In the genomic region with DNA sequence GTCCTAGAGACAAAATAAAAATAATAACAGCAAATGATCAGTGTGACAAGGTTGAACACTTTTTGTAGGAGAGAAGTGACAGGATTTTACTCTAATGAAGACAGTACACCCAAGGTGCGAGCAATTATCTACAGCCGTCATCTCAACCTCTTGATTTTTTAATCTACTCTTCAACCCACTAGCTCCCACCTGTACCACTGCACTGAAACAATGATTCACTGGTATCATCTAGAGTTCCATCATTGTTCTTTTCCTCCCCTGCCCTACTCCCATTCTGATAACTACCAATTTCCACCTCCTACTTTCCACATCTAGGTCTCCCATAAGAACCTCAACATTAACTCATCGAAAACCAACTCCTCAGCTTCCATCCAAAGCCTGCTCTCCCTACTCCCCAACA, we compare ENCODE assay signal across 1 cellular context.
TF ChIP-seq lines count a peak whose summit lies in the region.

No MANE protein-coding gene starts in this region.

TF ChIP-seq in HEK293, 187 proteins besides CTCF, POLR2A, EP300 and RAD21 (continued from another document):
- TF ChIP-seq, protein P1, sequence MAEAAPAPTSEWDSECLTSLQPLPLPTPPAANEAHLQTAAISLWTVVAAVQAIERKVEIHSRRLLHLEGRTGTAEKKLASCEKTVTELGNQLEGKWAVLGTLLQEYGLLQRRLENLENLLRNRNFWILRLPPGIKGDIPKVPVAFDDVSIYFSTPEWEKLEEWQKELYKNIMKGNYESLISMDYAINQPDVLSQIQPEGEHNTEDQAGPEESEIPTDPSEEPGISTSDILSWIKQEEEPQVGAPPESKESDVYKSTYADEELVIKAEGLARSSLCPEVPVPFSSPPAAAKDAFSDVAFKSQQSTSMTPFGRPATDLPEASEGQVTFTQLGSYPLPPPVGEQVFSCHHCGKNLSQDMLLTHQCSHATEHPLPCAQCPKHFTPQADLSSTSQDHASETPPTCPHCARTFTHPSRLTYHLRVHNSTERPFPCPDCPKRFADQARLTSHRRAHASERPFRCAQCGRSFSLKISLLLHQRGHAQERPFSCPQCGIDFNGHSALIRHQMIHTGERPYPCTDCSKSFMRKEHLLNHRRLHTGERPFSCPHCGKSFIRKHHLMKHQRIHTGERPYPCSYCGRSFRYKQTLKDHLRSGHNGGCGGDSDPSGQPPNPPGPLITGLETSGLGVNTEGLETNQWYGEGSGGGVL (tag by site-specific recombination; IDR thresholded peaks at IDR 0.05), result no peak
- 0 out of 2 replicates have a peak, but pooled peaks have one; percentile 21 for TF ChIP-seq EGR2 (tag by site-specific recombination; IDR thresholded peaks at IDR 0.05; ENCODE audit: low read depth)
- TF ChIP-seq, protein P2, sequence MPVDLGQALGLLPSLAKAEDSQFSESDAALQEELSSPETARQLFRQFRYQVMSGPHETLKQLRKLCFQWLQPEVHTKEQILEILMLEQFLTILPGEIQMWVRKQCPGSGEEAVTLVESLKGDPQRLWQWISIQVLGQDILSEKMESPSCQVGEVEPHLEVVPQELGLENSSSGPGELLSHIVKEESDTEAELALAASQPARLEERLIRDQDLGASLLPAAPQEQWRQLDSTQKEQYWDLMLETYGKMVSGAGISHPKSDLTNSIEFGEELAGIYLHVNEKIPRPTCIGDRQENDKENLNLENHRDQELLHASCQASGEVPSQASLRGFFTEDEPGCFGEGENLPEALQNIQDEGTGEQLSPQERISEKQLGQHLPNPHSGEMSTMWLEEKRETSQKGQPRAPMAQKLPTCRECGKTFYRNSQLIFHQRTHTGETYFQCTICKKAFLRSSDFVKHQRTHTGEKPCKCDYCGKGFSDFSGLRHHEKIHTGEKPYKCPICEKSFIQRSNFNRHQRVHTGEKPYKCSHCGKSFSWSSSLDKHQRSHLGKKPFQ (tag by site-specific recombination; IDR thresholded peaks at IDR 0.05), result no peak
- TF ChIP-seq ZFP41 (tag by site-specific recombination; IDR thresholded peaks at IDR 0.05; ENCODE audit: borderline replicate concordance), result no peak
- TF ChIP-seq RBAK (tag by site-specific recombination; IDR thresholded peaks at IDR 0.05), result no peak
